ENCODE assay signal across 10 cellular contexts in genomic region chr3:184234224-184234623, GRCh38. TPM values are rescaled to one million over a fixed set of nuclear protein-coding genes. Genes with fewer than 3 reads are reported as not detected.
A peak's percentile ranks its signal among the peaks of the same experiment; 100 is the strongest.
DNase-seq lines count a peak whose midpoint lies in the region; ATAC-seq, FAIRE-seq and TF ChIP-seq lines count a peak whose summit lies in the region.
"Had no signal": no experiment of that assay in that cellular context is flagged by ENCODE, and none has a peak within 500 bp of the region (broad histone marks: within the 10 kb centered on the region; RNA-seq: fewer than 3 reads in every experiment).

No MANE protein-coding gene starts in this region.

- H3K4me3 ChIP-seq in effector memory CD4-positive, alpha-beta T cell (ENCODE audit: insufficient read depth, low read depth, low read length, poor library complexity, severe bottlenecking), result no peak overlapping the region
- H3K4me3 ChIP-seq: cardiac muscle cell had no signal

- no peak for TF ChIP-seq CTCF in D721Med (IDR thresholded peaks at IDR 0.05; ENCODE audit: insufficient read depth, missing control alignments)

- peaks cover 36% of the 10 kb centered on the region for H3K27me3 ChIP-seq in effector memory CD4-positive, alpha-beta T cell (replicated peaks; ENCODE audit: control insufficient read depth, insufficient read depth, low read length, poor library complexity, severe bottlenecking)

- H3K4me1 ChIP-seq in effector memory CD4-positive, alpha-beta T cell (ENCODE audit: control insufficient read depth, insufficient read depth, low read length, poor library complexity, severe bottlenecking), result peaks cover 15% of the 10 kb centered on the region

- no peak for FAIRE-seq in D721Med (lab: Jason Lieb, UNC)
- FAIRE-seq: H1 had no signal

- H3K9me3 ChIP-seq in effector memory CD4-positive, alpha-beta T cell (ENCODE audit: control insufficient read depth, low read length), result no peaks in the 10 kb centered on the region

- ATAC-seq in GM21529 (IDR thresholded peaks at IDR 0.05; ENCODE audit: unreplicated experiment), result no peak

- no peaks in the 10 kb centered on the region for H3K36me3 ChIP-seq in effector memory CD4-positive, alpha-beta T cell (ENCODE audit: control insufficient read depth, insufficient read depth, low read length)
- H3K36me3 ChIP-seq: cardiac muscle cell had no signal

- H3K27ac ChIP-seq in effector memory CD4-positive, alpha-beta T cell (ENCODE audit: insufficient read depth, low read length, poor library complexity, severe bottlenecking), result no peak overlapping the region
- H3K27ac ChIP-seq: cardiac muscle cell had no signal

- DNase-seq in GOT3 (lab: John Stamatoyannopoulos, UW) (peak; percentile 40), RPMI7951 (ENCODE audit: low read depth) (peak; percentile 83), fibroblast of peridontal ligament (ENCODE audit: extremely low read depth) (peak; percentile 51), stromal cell of bone marrow (ENCODE audit: low read depth) (peak; percentile 36), D721Med (ENCODE audit: insufficient read length, low spot score) (no peak)
- no peak for DNase-seq in effector memory CD4-positive, alpha-beta T cell

RNA-seq across cellular contexts. Expression of gene VWA5B2, which starts 4.8 kb away (rescaled TPM):
- total RNA-seq in RPMI7951 (2014; rRNA removed; shearing (Covaris generic)), result not detected in 2 replicates
- total RNA-seq: cardiac muscle cell had no signal

RNA-seq across cellular contexts. Expression of gene ALG3, which starts 14.5 kb away (rescaled TPM):
- 67.0 and 71.2 TPM in 2 replicates for total RNA-seq in RPMI7951 (2014; rRNA removed; shearing (Covaris generic))

RNA-seq across cellular contexts. Expression of gene EEF1AKMT4, which starts 15.2 kb away (rescaled TPM):
- total RNA-seq in RPMI7951 (2014; rRNA removed; shearing (Covaris generic)), result 7.3 and 9.6 TPM in 2 replicates

RNA-seq across cellular contexts. Expression of gene CAMK2N2, which starts 27.1 kb away (rescaled TPM):
- total RNA-seq in RPMI7951 (2014; rRNA removed; shearing (Covaris generic)), result 0.29 and 0.96 TPM in 2 replicates
- total RNA-seq: cardiac muscle cell had no signal

RNA-seq across cellular contexts. Expression of gene ECE2, which starts 41.6 kb away (rescaled TPM):
- not detected in 2 replicates for total RNA-seq in RPMI7951 (2014; rRNA removed; shearing (Covaris generic))
- total RNA-seq: cardiac muscle cell, progenitor cell of endocrine pancreas had no signal

Comparison
In these comparisons a context has a peak if more than half of its experiments do, and no peak if none do; other contexts are left out.
1. DNase-seq: peak in GOT3 (single experiment), RPMI7951 (single experiment), fibroblast of peridontal ligament (single experiment) and stromal cell of bone marrow (single experiment); none in effector memory CD4-positive, alpha-beta T cell (0 of 3) and D721Med (single experiment).